8 cellular contexts compared by ENCODE assay signal in the genomic region with DNA sequence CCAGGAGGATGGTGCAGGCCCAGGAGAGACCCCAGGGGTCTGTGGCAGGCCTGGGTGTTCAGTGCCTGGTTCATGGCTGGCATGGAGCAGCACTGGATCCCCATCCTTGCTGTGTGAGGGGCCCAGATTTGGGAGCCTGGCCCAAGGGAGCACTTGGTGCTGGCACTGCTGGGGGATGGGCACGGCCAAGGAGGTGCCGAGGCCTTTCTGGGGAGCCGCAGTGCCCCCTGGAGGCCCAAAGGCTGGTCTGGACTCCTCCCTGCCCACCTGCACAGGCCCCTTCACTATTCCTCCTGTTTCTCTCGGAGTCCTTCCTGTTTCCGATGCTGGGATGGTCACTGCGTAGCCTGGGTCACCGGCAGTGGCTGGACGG. TPM values are rescaled to one million over a fixed set of nuclear protein-coding genes. Genes with fewer than 3 reads are reported as not detected.
DNase-seq lines count a peak whose midpoint lies in the region; ATAC-seq, FAIRE-seq and TF ChIP-seq lines count a peak whose summit lies in the region.

No MANE protein-coding gene starts in this region.

- FAIRE-seq in D721Med (lab: Jason Lieb, UNC) = no peak

- DNase-seq in D721Med (ENCODE audit: insufficient read length, low spot score) (peak; percentile 61), H7 (peak; percentile 96), WTC11 (ENCODE audit: low spot score) (peak; percentile 77), left kidney (ENCODE audit: low read depth, low spot score) (peak; percentile 68), medulla oblongata (ENCODE audit: extremely low spot score) (no peak), prostate gland (ENCODE audit: low spot score) (no peak), globus pallidus (ENCODE audit: low spot score) (no peak), osteocyte (ENCODE audit: extremely low spot score, unreplicated experiment) (no peak)

- POLR2A ChIA-PET in WTC11 (lab: Charles Lee) = interaction anchor here (0.6 to 1.0 kb wide), 3 partner anchors 12 to 111 kb away, joined by 3 to 5 read pairs (median 3); no protein-coding TSS in a partner anchor

- intact Hi-C loops in prostate gland (cut with DNase I) = no loop called here

- H3K9me3 ChIP-seq in prostate gland = no peaks in the 10 kb centered on the region

- TF ChIP-seq CTCF in D721Med (IDR thresholded peaks at IDR 0.05; ENCODE audit: insufficient read depth, missing control alignments) (peak; percentile 51), WTC11 (IDR thresholded peaks at IDR 0.05) (0 out of 2 replicates have a peak, but pooled peaks have one; percentile 34), prostate gland (IDR thresholded peaks at IDR 0.05) (peak in 1 of 4 experiments; percentile 33), osteocyte (IDR thresholded peaks at IDR 0.05) (no peak)

- no peak overlapping the region for H3K4me3 ChIP-seq in H7 (ENCODE audit: insufficient read depth, low read depth, low read length)
- no peak overlapping the region for H3K4me3 ChIP-seq in prostate gland

- H3K9me3 Mint-ChIP-seq in WTC11 (no peaks in the 10 kb centered on the region), osteocyte (ENCODE audit: unreplicated experiment) (no peaks in the 10 kb centered on the region)

- H3K27me3 Mint-ChIP-seq in WTC11 (ENCODE audit: low read depth) (peaks cover 25% of the 10 kb centered on the region), osteocyte (ENCODE audit: unreplicated experiment) (no peaks in the 10 kb centered on the region)

- H3K4me1 ChIP-seq in prostate gland (replicated peaks) = peaks cover 4% of the 10 kb centered on the region

- H3K4me3 Mint-ChIP-seq in WTC11 = peak overlapping the region; percentile 79
- no peak overlapping the region for H3K4me3 Mint-ChIP-seq in osteocyte (ENCODE audit: unreplicated experiment)

- WGBS in prostate gland = 59% methylated on average over 8 of the region's 8 CpGs

- CTCF ChIA-PET in WTC11 (lab: Charles Lee) = interaction anchor here (0.6 to 2.5 kb wide), 52 partner anchors 8 to 1276 kb away, joined by 3 to 47 read pairs (median 5); a partner anchor contains a TSS

- H3K4me1 Mint-ChIP-seq in WTC11 (peaks cover 2% of the 10 kb centered on the region; the same call in 1 of the 2 replicates), osteocyte (ENCODE audit: unreplicated experiment) (peaks cover 6% of the 10 kb centered on the region)

- H3K27me3 ChIP-seq in H7 (ENCODE audit: control insufficient read depth, insufficient read depth, low read length) (peaks cover 6% of the 10 kb centered on the region), prostate gland (replicated peaks; ENCODE audit: insufficient read depth) (no peaks in the 10 kb centered on the region)

- peak; percentile 54 for ATAC-seq in WTC11

- no peak overlapping the region for H3K27ac Mint-ChIP-seq in WTC11
- H3K27ac Mint-ChIP-seq in osteocyte (ENCODE audit: unreplicated experiment) = no peak overlapping the region

- H3K27ac ChIP-seq in prostate gland = no peak overlapping the region

- H3K36me3 ChIP-seq in H7 (replicated peaks; ENCODE audit: control insufficient read depth, insufficient read depth, low read length) = peaks cover 2% of the 10 kb centered on the region; the same call in 1 of the 2 replicates
- no peaks in the 10 kb centered on the region for H3K36me3 ChIP-seq in prostate gland

- TF ChIP-seq POLR2A in prostate gland (IDR thresholded peaks at IDR 0.05) = no peak

- H3K36me3 Mint-ChIP-seq in WTC11 = peaks cover 4% of the 10 kb centered on the region; the same call in 1 of the 2 replicates
- H3K36me3 Mint-ChIP-seq in osteocyte (ENCODE audit: unreplicated experiment) = no peaks in the 10 kb centered on the region

TF ChIP-seq in WTC11, 78 proteins besides CTCF, POLR2A, EP300 and RAD21 (continues in another document):
- TF ChIP-seq, protein P1, sequence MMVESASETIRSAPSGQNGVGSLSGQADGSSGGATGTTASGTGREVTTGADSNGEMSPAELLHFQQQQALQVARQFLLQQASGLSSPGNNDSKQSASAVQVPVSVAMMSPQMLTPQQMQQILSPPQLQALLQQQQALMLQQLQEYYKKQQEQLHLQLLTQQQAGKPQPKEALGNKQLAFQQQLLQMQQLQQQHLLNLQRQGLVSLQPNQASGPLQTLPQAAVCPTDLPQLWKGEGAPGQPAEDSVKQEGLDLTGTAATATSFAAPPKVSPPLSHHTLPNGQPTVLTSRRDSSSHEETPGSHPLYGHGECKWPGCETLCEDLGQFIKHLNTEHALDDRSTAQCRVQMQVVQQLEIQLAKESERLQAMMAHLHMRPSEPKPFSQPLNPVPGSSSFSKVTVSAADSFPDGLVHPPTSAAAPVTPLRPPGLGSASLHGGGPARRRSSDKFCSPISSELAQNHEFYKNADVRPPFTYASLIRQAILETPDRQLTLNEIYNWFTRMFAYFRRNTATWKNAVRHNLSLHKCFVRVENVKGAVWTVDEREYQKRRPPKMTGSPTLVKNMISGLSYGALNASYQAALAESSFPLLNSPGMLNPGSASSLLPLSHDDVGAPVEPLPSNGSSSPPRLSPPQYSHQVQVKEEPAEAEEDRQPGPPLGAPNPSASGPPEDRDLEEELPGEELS (CRISPR knock-in tag; IDR thresholded peaks at IDR 0.05) = no peak
- no peak for TF ChIP-seq RORB (CRISPR knock-in tag; IDR thresholded peaks at IDR 0.05)
- TF ChIP-seq, protein P2, sequence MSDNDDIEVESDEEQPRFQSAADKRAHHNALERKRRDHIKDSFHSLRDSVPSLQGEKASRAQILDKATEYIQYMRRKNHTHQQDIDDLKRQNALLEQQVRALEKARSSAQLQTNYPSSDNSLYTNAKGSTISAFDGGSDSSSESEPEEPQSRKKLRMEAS (CRISPR knock-in tag; IDR thresholded peaks at IDR 0.05) = no peak
- TF ChIP-seq, protein P3, sequence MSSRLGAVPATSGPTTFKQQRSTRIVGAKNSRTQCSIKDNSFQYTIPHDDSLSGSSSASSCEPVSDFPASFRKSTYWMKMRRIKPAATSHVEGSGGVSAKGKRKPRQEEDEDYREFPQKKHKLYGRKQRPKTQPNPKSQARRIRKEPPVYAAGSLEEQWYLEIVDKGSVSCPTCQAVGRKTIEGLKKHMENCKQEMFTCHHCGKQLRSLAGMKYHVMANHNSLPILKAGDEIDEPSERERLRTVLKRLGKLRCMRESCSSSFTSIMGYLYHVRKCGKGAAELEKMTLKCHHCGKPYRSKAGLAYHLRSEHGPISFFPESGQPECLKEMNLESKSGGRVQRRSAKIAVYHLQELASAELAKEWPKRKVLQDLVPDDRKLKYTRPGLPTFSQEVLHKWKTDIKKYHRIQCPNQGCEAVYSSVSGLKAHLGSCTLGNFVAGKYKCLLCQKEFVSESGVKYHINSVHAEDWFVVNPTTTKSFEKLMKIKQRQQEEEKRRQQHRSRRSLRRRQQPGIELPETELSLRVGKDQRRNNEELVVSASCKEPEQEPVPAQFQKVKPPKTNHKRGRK (CRISPR knock-in tag; IDR thresholded peaks at IDR 0.05; ENCODE audit: borderline replicate concordance) = no peak
- no peak for TF ChIP-seq SMAD4 (CRISPR knock-in tag; IDR thresholded peaks at IDR 0.05)
- TF ChIP-seq, protein P4, sequence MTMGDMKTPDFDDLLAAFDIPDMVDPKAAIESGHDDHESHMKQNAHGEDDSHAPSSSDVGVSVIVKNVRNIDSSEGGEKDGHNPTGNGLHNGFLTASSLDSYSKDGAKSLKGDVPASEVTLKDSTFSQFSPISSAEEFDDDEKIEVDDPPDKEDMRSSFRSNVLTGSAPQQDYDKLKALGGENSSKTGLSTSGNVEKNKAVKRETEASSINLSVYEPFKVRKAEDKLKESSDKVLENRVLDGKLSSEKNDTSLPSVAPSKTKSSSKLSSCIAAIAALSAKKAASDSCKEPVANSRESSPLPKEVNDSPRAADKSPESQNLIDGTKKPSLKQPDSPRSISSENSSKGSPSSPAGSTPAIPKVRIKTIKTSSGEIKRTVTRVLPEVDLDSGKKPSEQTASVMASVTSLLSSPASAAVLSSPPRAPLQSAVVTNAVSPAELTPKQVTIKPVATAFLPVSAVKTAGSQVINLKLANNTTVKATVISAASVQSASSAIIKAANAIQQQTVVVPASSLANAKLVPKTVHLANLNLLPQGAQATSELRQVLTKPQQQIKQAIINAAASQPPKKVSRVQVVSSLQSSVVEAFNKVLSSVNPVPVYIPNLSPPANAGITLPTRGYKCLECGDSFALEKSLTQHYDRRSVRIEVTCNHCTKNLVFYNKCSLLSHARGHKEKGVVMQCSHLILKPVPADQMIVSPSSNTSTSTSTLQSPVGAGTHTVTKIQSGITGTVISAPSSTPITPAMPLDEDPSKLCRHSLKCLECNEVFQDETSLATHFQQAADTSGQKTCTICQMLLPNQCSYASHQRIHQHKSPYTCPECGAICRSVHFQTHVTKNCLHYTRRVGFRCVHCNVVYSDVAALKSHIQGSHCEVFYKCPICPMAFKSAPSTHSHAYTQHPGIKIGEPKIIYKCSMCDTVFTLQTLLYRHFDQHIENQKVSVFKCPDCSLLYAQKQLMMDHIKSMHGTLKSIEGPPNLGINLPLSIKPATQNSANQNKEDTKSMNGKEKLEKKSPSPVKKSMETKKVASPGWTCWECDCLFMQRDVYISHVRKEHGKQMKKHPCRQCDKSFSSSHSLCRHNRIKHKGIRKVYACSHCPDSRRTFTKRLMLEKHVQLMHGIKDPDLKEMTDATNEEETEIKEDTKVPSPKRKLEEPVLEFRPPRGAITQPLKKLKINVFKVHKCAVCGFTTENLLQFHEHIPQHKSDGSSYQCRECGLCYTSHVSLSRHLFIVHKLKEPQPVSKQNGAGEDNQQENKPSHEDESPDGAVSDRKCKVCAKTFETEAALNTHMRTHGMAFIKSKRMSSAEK (CRISPR knock-in tag; IDR thresholded peaks at IDR 0.05; ENCODE audit: borderline replicate concordance) = no peak
- TF ChIP-seq, protein P5, sequence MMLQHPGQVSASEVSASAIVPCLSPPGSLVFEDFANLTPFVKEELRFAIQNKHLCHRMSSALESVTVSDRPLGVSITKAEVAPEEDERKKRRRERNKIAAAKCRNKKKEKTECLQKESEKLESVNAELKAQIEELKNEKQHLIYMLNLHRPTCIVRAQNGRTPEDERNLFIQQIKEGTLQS (CRISPR knock-in tag; conservative IDR thresholded peaks at IDR 0.05) = no peak

RNA-seq across cellular contexts. Expression of a gene that starts 48.6 kb away (rescaled TPM):
- not detected in 2 replicates for total RNA-seq in H7 (2014; rRNA removed; shearing (Covaris generic))
- total RNA-seq in WTC11 (2021) (0.24 TPM in 1 of 3 replicates, not detected in the others), prostate gland (under 1 TPM in 1 of 2 donors, not detected in 1; 0.68 TPM), osteocyte (not detected in 2 replicates)

RNA-seq across cellular contexts. Expression of a gene that starts 56.8 kb away (rescaled TPM):
- 0.15 and 0.28 TPM in 2 replicates for total RNA-seq in H7 (2014; rRNA removed; shearing (Covaris generic))
- total RNA-seq in WTC11 (2021) = 1.6 to 2.6 TPM (median 2.1 TPM) in 3 replicates
- total RNA-seq in prostate gland = 1 to 10 TPM in 1 of 2 donors, under 1 TPM in 1; 0.32 to 8.2 TPM
- not detected in 2 replicates for total RNA-seq in osteocyte

Comparison
In these comparisons a context has a peak if more than half of its experiments do, and no peak if none do; other contexts are left out.
1. DNase-seq: peak in D721Med (single experiment), H7 (single experiment), WTC11 (single experiment) and left kidney (single experiment); none in medulla oblongata (single experiment), prostate gland (single experiment), globus pallidus (single experiment) and osteocyte (single experiment).